ENCODE assay signal across 17 cellular contexts in the genomic region with DNA sequence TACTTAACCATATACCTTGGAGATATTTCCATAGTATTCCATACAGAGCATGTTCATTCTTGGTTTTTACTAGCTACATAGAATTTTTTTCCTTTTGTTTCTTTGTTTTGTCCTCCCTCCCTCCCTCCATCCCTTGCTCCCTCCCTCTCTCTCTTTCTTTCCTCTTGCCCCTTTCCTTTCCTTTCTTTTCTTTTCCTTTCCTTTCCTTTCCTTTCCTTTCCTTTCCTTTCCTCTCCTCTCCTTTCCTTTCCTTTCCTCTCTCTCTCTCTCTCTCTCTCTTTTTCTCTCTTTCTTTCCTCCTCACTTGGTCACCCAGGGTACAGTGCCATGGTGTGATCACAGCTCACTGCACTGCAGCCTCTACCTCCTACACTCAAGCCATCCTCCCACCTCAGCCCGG. TPM values are rescaled to one million over a fixed set of nuclear protein-coding genes. Genes with fewer than 3 reads are reported as not detected.
DNase-seq lines count a peak whose midpoint lies in the region; ATAC-seq, FAIRE-seq and TF ChIP-seq lines count a peak whose summit lies in the region.
"Had no signal": no experiment of that assay in that cellular context is flagged by ENCODE, and none has a peak within 500 bp of the region (broad histone marks: within the 10 kb centered on the region; RNA-seq: fewer than 3 reads in every experiment).

No MANE protein-coding gene starts in this region.

- H3K9me3 ChIP-seq in small intestine (ENCODE audit: control insufficient read depth, low read depth): no peaks in the 10 kb centered on the region
- H3K9me3 ChIP-seq: BE2C had no signal

- peaks cover 2% of the 10 kb centered on the region for H3K36me3 Mint-ChIP-seq in activated CD8-positive, alpha-beta memory T cell treated with anti-CD3 and anti-CD28 coated beads, Interleukin-2, amount 10 ng/mL, durations not matched to agents 7 days and 5 days
- H3K36me3 Mint-ChIP-seq in stimulated activated memory B cell treated with anti-CD40 and anti-IgM and Interleukin-4, amounts not matched to agents 10 μg/mL and 1 μg/mL and 100 μg/mL, for 72 hours: no peaks in the 10 kb centered on the region
- H3K36me3 Mint-ChIP-seq: CD4-positive, alpha-beta memory T cell had no signal

- no peaks in the 10 kb centered on the region for H3K36me3 ChIP-seq in small intestine (ENCODE audit: control insufficient read depth in 2 of 2, insufficient read depth in 2 of 2, low read length in 2 of 2)
- H3K36me3 ChIP-seq: BE2C had no signal

- H3K9me3 Mint-ChIP-seq in activated CD8-positive, alpha-beta memory T cell treated with anti-CD3 and anti-CD28 coated beads, Interleukin-2, amount 10 ng/mL, durations not matched to agents 7 days and 5 days (ENCODE audit: low read depth): no peaks in the 10 kb centered on the region
- peaks cover 3% of the 10 kb centered on the region for H3K9me3 Mint-ChIP-seq in stimulated activated memory B cell treated with anti-CD40 and anti-IgM and Interleukin-4, amounts not matched to agents 10 μg/mL and 1 μg/mL and 100 μg/mL, for 72 hours
- H3K9me3 Mint-ChIP-seq: CD4-positive, alpha-beta memory T cell had no signal

- no peak for DNase-seq in activated CD8-positive, alpha-beta memory T cell treated with anti-CD3 and anti-CD28 coated beads, Interleukin-2, amount 10 ng/mL, durations not matched to agents 7 days and 5 days
- no peak for DNase-seq in activated CD8-positive, alpha-beta memory T cell treated with anti-CD3 and anti-CD28 coated beads for 24 hours
- DNase-seq in coronary artery (ENCODE audit: low spot score): no peak
- DNase-seq in NCI-H128 (lab: John Stamatoyannopoulos, UW; ENCODE audit: unreplicated experiment): no peak
- no peak for DNase-seq in small intestine
- DNase-seq: BE2C; CD4-positive, alpha-beta memory T cell; DMS79; GM23248; H7 had no signal

- H3K4me1 ChIP-seq in small intestine (ENCODE audit: control insufficient read depth in 2 of 2, insufficient read depth in 1 of 2, low read depth in 1 of 2, low read length in 1 of 2): no peaks in the 10 kb centered on the region
- H3K4me1 ChIP-seq: BE2C had no signal

- FAIRE-seq in small intestine (lab: Jason Lieb, UNC): no peak
- FAIRE-seq: GM18507, HepG2, HTR-8/SVneo had no signal

- H3K4me1 Mint-ChIP-seq in activated CD8-positive, alpha-beta memory T cell treated with anti-CD3 and anti-CD28 coated beads, Interleukin-2, amount 10 ng/mL, durations not matched to agents 7 days and 5 days: no peaks in the 10 kb centered on the region
- no peaks in the 10 kb centered on the region for H3K4me1 Mint-ChIP-seq in stimulated activated memory B cell treated with anti-CD40 and anti-IgM and Interleukin-4, amounts not matched to agents 10 μg/mL and 1 μg/mL and 100 μg/mL, for 72 hours
- H3K4me1 Mint-ChIP-seq: CD4-positive, alpha-beta memory T cell had no signal

- ATAC-seq in activated CD8-positive, alpha-beta memory T cell treated with anti-CD3 and anti-CD28 coated beads, Interleukin-2, amount 10 ng/mL, durations not matched to agents 7 days and 5 days: no peak
- no peak for ATAC-seq in stimulated activated memory B cell treated with anti-CD40 and anti-IgM and Interleukin-4, amounts not matched to agents 10 μg/mL and 1 μg/mL and 100 μg/mL, for 72 hours
- no peak for ATAC-seq in HG02571 (IDR thresholded peaks at IDR 0.05; ENCODE audit: unreplicated experiment)
- ATAC-seq: GM12878, HepG2 had no signal

- H3K27ac Mint-ChIP-seq in activated CD8-positive, alpha-beta memory T cell treated with anti-CD3 and anti-CD28 coated beads, Interleukin-2, amount 10 ng/mL, durations not matched to agents 7 days and 5 days: peak overlapping the region; percentile 30
- H3K27ac Mint-ChIP-seq in stimulated activated memory B cell treated with anti-CD40 and anti-IgM and Interleukin-4, amounts not matched to agents 10 μg/mL and 1 μg/mL and 100 μg/mL, for 72 hours: peak overlapping the region; percentile 22
- H3K27ac Mint-ChIP-seq: CD4-positive, alpha-beta memory T cell had no signal

- TF ChIP-seq CTCF in coronary artery (IDR thresholded peaks at IDR 0.05): no peak

- WGBS in small intestine, 3 donors: 92 to 93% (median 92%) methylated on average over 1 of the region's 1 CpG

- H3K27me3 ChIP-seq in small intestine (ENCODE audit: control insufficient read depth in 2 of 2, insufficient read depth in 2 of 2, low read length in 2 of 2): no peaks in the 10 kb centered on the region
- H3K27me3 ChIP-seq: BE2C had no signal

- H3K4me3 Mint-ChIP-seq in activated CD8-positive, alpha-beta memory T cell treated with anti-CD3 and anti-CD28 coated beads, Interleukin-2, amount 10 ng/mL, durations not matched to agents 7 days and 5 days: no peak overlapping the region
- no peak overlapping the region for H3K4me3 Mint-ChIP-seq in stimulated activated memory B cell treated with anti-CD40 and anti-IgM and Interleukin-4, amounts not matched to agents 10 μg/mL and 1 μg/mL and 100 μg/mL, for 72 hours
- H3K4me3 Mint-ChIP-seq: CD4-positive, alpha-beta memory T cell had no signal

- peak overlapping the region; percentile 44 to 78 for H3K27ac ChIP-seq in coronary artery
- H3K27ac ChIP-seq in small intestine (ENCODE audit: low read depth in 1 of 2, low read length in 1 of 2): no peak overlapping the region
- H3K27ac ChIP-seq: C4-2B, GM23248 had no signal

- CTCF ChIA-PET in activated CD8-positive, alpha-beta memory T cell treated with anti-CD3 and anti-CD28 coated beads, Interleukin-2, amount 10 ng/mL, durations not matched to agents 7 days and 5 days (lab: Charles Lee): interaction anchor here (1.7 kb wide), 1 partner anchor 10 kb away, joined by 5 read pairs; no protein-coding TSS in a partner anchor

- H3K4me3 ChIP-seq in coronary artery (no peak overlapping the region), small intestine (ENCODE audit: low read depth in 1 of 2, low read length in 2 of 2) (no peak overlapping the region)
- H3K4me3 ChIP-seq: GM12878, GM23248 had no signal

- H3K27me3 Mint-ChIP-seq in activated CD8-positive, alpha-beta memory T cell treated with anti-CD3 and anti-CD28 coated beads, Interleukin-2, amount 10 ng/mL, durations not matched to agents 7 days and 5 days: no peaks in the 10 kb centered on the region
- peaks cover 9% of the 10 kb centered on the region for H3K27me3 Mint-ChIP-seq in stimulated activated memory B cell treated with anti-CD40 and anti-IgM and Interleukin-4, amounts not matched to agents 10 μg/mL and 1 μg/mL and 100 μg/mL, for 72 hours
- H3K27me3 Mint-ChIP-seq: CD4-positive, alpha-beta memory T cell had no signal

RNA-seq across cellular contexts. Expression of a gene that starts 28.3 kb away (rescaled TPM):
- total RNA-seq in activated CD8-positive, alpha-beta memory T cell treated with anti-CD3 and anti-CD28 coated beads, Interleukin-2, amount 10 ng/mL, durations not matched to agents 7 days and 5 days: 1,000 to 10,000 TPM; 2,001 to 2,301 TPM
- 1,000 to 10,000 TPM; 1,824 to 4,790 (median 3,591) TPM for polyA plus RNA-seq in small intestine

Comparison
In these comparisons a context has a peak if more than half of its experiments do, and no peak if none do; other contexts are left out.
1. H3K27ac ChIP-seq: peak in coronary artery (2 of 2); none in small intestine (0 of 2).